In the genomic region with DNA sequence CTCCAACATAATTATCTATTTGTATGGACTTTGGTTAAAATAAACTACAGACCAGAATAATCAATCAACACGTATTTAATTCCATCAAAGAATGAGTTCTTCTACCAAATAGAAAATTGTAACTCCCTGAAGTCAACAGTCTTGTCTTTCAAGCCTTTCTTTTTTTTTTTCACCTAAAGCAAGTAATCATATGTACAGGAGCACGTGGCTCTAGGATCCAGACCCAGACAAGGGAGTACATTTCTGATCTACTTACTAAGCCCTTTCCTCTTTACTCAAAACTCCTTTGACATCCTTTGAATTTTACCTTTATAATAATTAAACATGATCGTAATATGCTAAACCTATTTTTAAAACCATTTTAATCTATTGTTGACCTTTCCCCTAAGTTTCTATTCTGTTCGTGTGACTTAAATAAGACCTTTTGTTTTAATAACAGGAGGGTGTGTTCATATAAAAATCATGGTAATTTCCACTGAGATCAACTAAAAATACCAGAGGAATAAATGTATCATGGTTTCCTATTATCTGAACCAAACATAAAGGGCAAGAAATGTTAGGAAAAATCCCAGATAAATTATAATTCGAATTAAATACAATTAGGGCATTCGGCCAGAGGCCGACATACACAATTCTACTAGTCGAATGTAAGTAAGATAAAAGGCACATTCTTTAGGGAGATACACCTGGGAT, we compare ENCODE assay signal across 1 cellular context.
TF ChIP-seq lines count a peak whose summit lies in the region.

No MANE protein-coding gene starts in this region.

TF ChIP-seq in HEK293T, 16 proteins besides CTCF, POLR2A, EP300 and RAD21 (continued from another document):
- TF ChIP-seq, protein P1, sequence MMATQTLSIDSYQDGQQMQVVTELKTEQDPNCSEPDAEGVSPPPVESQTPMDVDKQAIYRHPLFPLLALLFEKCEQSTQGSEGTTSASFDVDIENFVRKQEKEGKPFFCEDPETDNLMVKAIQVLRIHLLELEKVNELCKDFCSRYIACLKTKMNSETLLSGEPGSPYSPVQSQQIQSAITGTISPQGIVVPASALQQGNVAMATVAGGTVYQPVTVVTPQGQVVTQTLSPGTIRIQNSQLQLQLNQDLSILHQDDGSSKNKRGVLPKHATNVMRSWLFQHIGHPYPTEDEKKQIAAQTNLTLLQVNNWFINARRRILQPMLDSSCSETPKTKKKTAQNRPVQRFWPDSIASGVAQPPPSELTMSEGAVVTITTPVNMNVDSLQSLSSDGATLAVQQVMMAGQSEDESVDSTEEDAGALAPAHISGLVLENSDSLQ (IDR thresholded peaks at IDR 0.05), result no peak
- TF ChIP-seq NFRKB (IDR thresholded peaks at IDR 0.05) (no peak), FOXM1 (IDR thresholded peaks at IDR 0.05; ENCODE audit: borderline replicate concordance) (no peak), FOXK2 (IDR thresholded peaks at IDR 0.05) (no peak)
